In genomic region chr2:23611839-23612238, GRCh38 we compare ENCODE assay signal across 23 cellular contexts.
"Had no signal": no experiment of that assay in that cellular context is flagged by ENCODE, and none has a peak within 500 bp of the region (broad histone marks: within the 10 kb centered on the region; RNA-seq: fewer than 3 reads in every experiment).

No MANE protein-coding gene starts in this region.

- H3K9me3 ChIP-seq: colonic mucosa, gastrocnemius medialis had no signal

- H3K4me1 ChIP-seq: colonic mucosa, foreskin keratinocyte had no signal

- H3K27ac ChIP-seq: colonic mucosa, coronary artery, dorsolateral prefrontal cortex, epithelial cell of prostate, esophagus muscularis mucosa, esophagus squamous epithelium, foreskin keratinocyte, gastrocnemius medialis, gastroesophageal sphincter, heart left ventricle, heart right ventricle had no signal

- H3K4me3 ChIP-seq: colonic mucosa, coronary artery, dorsolateral prefrontal cortex, esophagus muscularis mucosa, esophagus squamous epithelium, gastrocnemius medialis, gastroesophageal sphincter, heart left ventricle, heart right ventricle had no signal

- DNase-seq: colonic mucosa; cortex of kidney; dermis blood vessel endothelial cell; dorsolateral prefrontal cortex; effector CD4-positive, alpha-beta T cell; effector CD8-positive, alpha-beta T cell; effector memory CD4-positive, alpha-beta T cell; effector memory CD8-positive, alpha-beta T cell; endodermal cell; erythroblast; esophagus squamous epithelium; foreskin fibroblast; foreskin keratinocyte; foreskin melanocyte; gastrocnemius medialis; glutamatergic neuron; head of caudate nucleus; heart right ventricle had no signal

- H3K36me3 ChIP-seq: colonic mucosa, esophagus muscularis mucosa, esophagus squamous epithelium, gastroesophageal sphincter, heart left ventricle, heart right ventricle had no signal
